10 cellular contexts compared by ENCODE assay signal in the genomic region with DNA sequence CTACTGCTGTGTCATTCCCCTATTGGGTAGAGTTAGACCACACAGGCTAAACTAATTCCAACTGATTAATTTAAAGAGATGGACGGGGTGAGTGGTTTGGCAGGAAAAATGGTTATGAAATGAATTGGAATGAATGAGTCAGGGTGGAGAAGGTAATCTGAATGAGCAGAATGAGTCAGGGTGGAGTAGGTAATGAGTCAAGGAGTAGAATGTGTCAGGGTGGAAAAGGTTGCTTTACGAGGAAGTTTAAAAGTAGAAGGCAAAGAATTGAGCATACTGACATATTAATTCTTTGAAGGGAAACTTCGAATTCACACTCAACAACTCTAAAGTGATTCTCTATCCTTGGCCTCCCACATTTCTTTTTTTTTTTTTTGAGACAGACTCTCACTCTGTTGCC. TPM values are rescaled to one million over a fixed set of nuclear protein-coding genes. Genes with fewer than 3 reads are reported as not detected.
A peak's percentile ranks its signal among the peaks of the same experiment; 100 is the strongest.
DNase-seq lines count a peak whose midpoint lies in the region; ATAC-seq, FAIRE-seq and TF ChIP-seq lines count a peak whose summit lies in the region.
"Had no signal": no experiment of that assay in that cellular context is flagged by ENCODE, and none has a peak within 500 bp of the region (broad histone marks: within the 10 kb centered on the region; RNA-seq: fewer than 3 reads in every experiment).

No MANE protein-coding gene starts in this region.

- H3K4me1 ChIP-seq in lower lobe of right lung, result no peaks in the 10 kb centered on the region
- H3K4me1 ChIP-seq in pancreas, result no peaks in the 10 kb centered on the region
- H3K4me1 ChIP-seq: spleen had no signal

- FAIRE-seq in pancreas (lab: Jason Lieb, UNC), result no peak

- no peak overlapping the region for H3K27ac ChIP-seq in lower lobe of right lung
- no peak overlapping the region for H3K27ac ChIP-seq in pancreas
- H3K27ac ChIP-seq: spleen had no signal

- ATAC-seq in lower lobe of right lung (no peak), pancreas (no peak)

- H3K27me3 ChIP-seq in lower lobe of right lung (ENCODE audit: low read depth) (peaks cover 3% of the 10 kb centered on the region), pancreas (no peaks in the 10 kb centered on the region)

- DNase-seq in AG09309 (ENCODE audit: low read depth), result peak; percentile 53
- DNase-seq in HPDE6-E6E7 (ENCODE audit: extremely low spot score), result peak; percentile 73
- peak; percentile 91 for DNase-seq in amniotic epithelial cell (ENCODE audit: low read depth)
- DNase-seq in glomerular visceral epithelial cell (ENCODE audit: extremely low spot score), result peak; percentile 68
- DNase-seq in lower lobe of right lung, result no peak
- no peak for DNase-seq in central memory CD4-positive, alpha-beta T cell
- DNase-seq in COR-L47 (lab: John Stamatoyannopoulos, UW), result no peak
- no peak for DNase-seq in pancreas
- DNase-seq: NCI-H187 treated with DMSO at 0.1 percent for 48 hours, spleen had no signal

- H3K36me3 ChIP-seq in lower lobe of right lung (no peaks in the 10 kb centered on the region), pancreas (no peaks in the 10 kb centered on the region)
- H3K36me3 ChIP-seq: spleen had no signal

- H3K4me3 ChIP-seq in AG09309 (ENCODE audit: control insufficient read depth, low read depth, low read length) (no peak overlapping the region), lower lobe of right lung (no peak overlapping the region), pancreas (no peak overlapping the region)
- H3K4me3 ChIP-seq: spleen had no signal

- intact Hi-C loops in lower lobe of right lung (cut with DNase I) (no loop called here), pancreas (cut with DNase I) (no loop called here)

- peaks cover 10% of the 10 kb centered on the region for H3K9me3 ChIP-seq in lower lobe of right lung
- no peaks in the 10 kb centered on the region for H3K9me3 ChIP-seq in pancreas

- TF ChIP-seq CTCF in AG09309 (IDR thresholded peaks at IDR 0.05; ENCODE audit: control insufficient read depth, insufficient read depth, low read depth, low read length, missing control alignments), result no peak
- TF ChIP-seq CTCF in lower lobe of right lung (IDR thresholded peaks at IDR 0.05), result no peak
- no peak for TF ChIP-seq CTCF in pancreas (IDR thresholded peaks at IDR 0.05)

- 69 to 85% methylated on average over 3 of the region's 3 CpGs for WGBS in pancreas, 2 donors

RNA-seq across cellular contexts. Expression of a gene that starts 12.7 kb away (rescaled TPM):
- total RNA-seq in lower lobe of right lung (23.2 TPM), pancreas (10 to 100 TPM in 5 of 6 donors, 1 to 10 TPM in 1; 9.8 to 17.4 (median 11.1) TPM)
- 1 to 10 TPM; 5.4 to 5.6 TPM for polyA plus RNA-seq in pancreas

RNA-seq across cellular contexts. Expression of a gene that starts 24.0 kb away (rescaled TPM):
- total RNA-seq in lower lobe of right lung, result 38.7 TPM
- total RNA-seq in pancreas, result 10 to 100 TPM; 10.3 to 24.6 (median 17.8) TPM
- 10 to 100 TPM; 11.7 to 17.0 TPM for polyA plus RNA-seq in pancreas

RNA-seq across cellular contexts. Expression of a gene that starts 58.6 kb away (rescaled TPM):
- total RNA-seq in lower lobe of right lung (17.9 TPM), pancreas (10 to 100 TPM in 1 of 6 donors, 1 to 10 TPM in 5; 3.4 to 10.4 (median 6.0) TPM)
- 1 to 10 TPM; 1.8 to 1.9 TPM for polyA plus RNA-seq in pancreas

Comparison
In these comparisons a context has a peak if more than half of its experiments do, and no peak if none do; other contexts are left out.
1. DNase-seq: peak in AG09309 (single experiment), HPDE6-E6E7 (single experiment), amniotic epithelial cell (single experiment) and glomerular visceral epithelial cell (single experiment); none in lower lobe of right lung (single experiment), central memory CD4-positive, alpha-beta T cell (single experiment), COR-L47 (single experiment) and pancreas (0 of 6).